ENCODE assay signal across 15 cellular contexts in the genomic region with DNA sequence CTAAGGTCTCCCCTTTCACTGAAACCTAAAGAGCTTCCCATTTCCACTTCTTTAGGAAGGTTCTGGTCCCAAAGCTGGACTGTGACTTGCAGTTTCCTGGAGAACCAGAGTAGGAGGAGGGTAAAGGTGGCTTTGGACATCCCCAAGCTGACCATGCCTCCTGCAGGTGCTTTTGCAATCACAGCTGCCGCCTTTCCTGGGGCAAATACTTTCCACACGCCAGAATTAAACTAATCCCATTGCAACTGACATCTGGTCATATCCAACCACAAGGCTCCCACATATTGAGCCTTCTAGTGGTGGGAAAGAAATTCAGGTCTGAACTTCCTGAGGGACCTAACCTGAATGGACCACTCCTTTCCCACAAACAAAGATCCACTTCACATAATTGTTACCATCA.
DNase-seq lines count a peak whose midpoint lies in the region; ATAC-seq and TF ChIP-seq lines count a peak whose summit lies in the region.
"Had no signal": no experiment of that assay in that cellular context is flagged by ENCODE, and none has a peak within 500 bp of the region (broad histone marks: within the 10 kb centered on the region; RNA-seq: fewer than 3 reads in every experiment).

No MANE protein-coding gene starts in this region.

- no peaks in the 10 kb centered on the region for H3K9me3 Mint-ChIP-seq in osteocyte (ENCODE audit: unreplicated experiment)

- H3K27ac ChIP-seq in skeletal muscle tissue (ENCODE audit: low read depth, low read length) = peak overlapping the region; percentile 5
- H3K27ac ChIP-seq: 22Rv1, C4-2B had no signal

- peaks cover 74% of the 10 kb centered on the region for H3K27me3 Mint-ChIP-seq in osteocyte (ENCODE audit: unreplicated experiment)

- H3K4me1 ChIP-seq in skeletal muscle tissue (ENCODE audit: control insufficient read depth in 3 of 3, insufficient read depth in 3 of 3, low read length in 3 of 3) = peaks cover 35 to 50% (median 44%) of the 10 kb centered on the region in 3 donors

- no peaks in the 10 kb centered on the region for H3K27me3 ChIP-seq in skeletal muscle tissue (ENCODE audit: control insufficient read depth in 3 of 3, insufficient read depth in 3 of 3, low read length in 3 of 3)

- ATAC-seq in HG02678 (IDR thresholded peaks at IDR 0.05; ENCODE audit: unreplicated experiment) = no peak

- H3K27ac Mint-ChIP-seq in osteocyte (ENCODE audit: unreplicated experiment) = no peak overlapping the region
- H3K27ac Mint-ChIP-seq: B cell; CD4-positive, alpha-beta memory T cell had no signal

- peak overlapping the region in 1 of 3 donors; percentile 51 for H3K9ac ChIP-seq in skeletal muscle tissue (ENCODE audit: low read depth in 1 of 3, low read length in 3 of 3)

- DNase-seq in DMS 273 (lab: John Stamatoyannopoulos, UW; ENCODE audit: unreplicated experiment) (peak; percentile 11), DMS 273 treated with DMSO at 0.1 percent for 48 hours (lab: John Stamatoyannopoulos, UW) (no peak), NCI-H82 treated with DMSO at 0.1 percent for 48 hours (lab: John Stamatoyannopoulos, UW; ENCODE audit: unreplicated experiment) (peak; percentile 59), osteocyte (ENCODE audit: extremely low spot score, unreplicated experiment) (peak; percentile 53), GF-D8 (lab: John Stamatoyannopoulos, UW) (no peak), GM03348 (ENCODE audit: low spot score) (no peak)
- DNase-seq: CD4-positive, alpha-beta memory T cell; DND-41; GDM1; IMR-90 had no signal

- peak overlapping the region in 1 of 3 donors; percentile 14 for H3K4me3 ChIP-seq in skeletal muscle tissue (ENCODE audit: low read length in 3 of 3)

- no peak for TF ChIP-seq CTCF in osteocyte (IDR thresholded peaks at IDR 0.05)

- no peaks in the 10 kb centered on the region for H3K4me1 Mint-ChIP-seq in osteocyte (ENCODE audit: unreplicated experiment)

- no peaks in the 10 kb centered on the region for H3K36me3 Mint-ChIP-seq in osteocyte (ENCODE audit: unreplicated experiment)
- H3K36me3 Mint-ChIP-seq: CD4-positive, alpha-beta memory T cell had no signal

- no peak overlapping the region for H3K4me3 Mint-ChIP-seq in osteocyte (ENCODE audit: unreplicated experiment)
- H3K4me3 Mint-ChIP-seq: B cell; CD4-positive, alpha-beta memory T cell had no signal

- H3K9me3 ChIP-seq in skeletal muscle tissue (ENCODE audit: control insufficient read depth in 3 of 3, low read length in 3 of 3) = no peaks in the 10 kb centered on the region

- no peaks in the 10 kb centered on the region for H3K36me3 ChIP-seq in skeletal muscle tissue (ENCODE audit: control insufficient read depth in 3 of 3, insufficient read depth in 3 of 3, low read length in 3 of 3)

Comparison
In these comparisons a context has a peak if more than half of its experiments do, and no peak if none do; other contexts are left out.
1. DNase-seq: peak in DMS 273 (single experiment), NCI-H82 treated with DMSO at 0.1 percent for 48 hours (single experiment) and osteocyte (single experiment); none in DMS 273 treated with DMSO at 0.1 percent for 48 hours (single experiment), GF-D8 (single experiment) and GM03348 (single experiment).